Comparison of ENCODE assay signal across 20 cellular contexts in the genomic region with DNA sequence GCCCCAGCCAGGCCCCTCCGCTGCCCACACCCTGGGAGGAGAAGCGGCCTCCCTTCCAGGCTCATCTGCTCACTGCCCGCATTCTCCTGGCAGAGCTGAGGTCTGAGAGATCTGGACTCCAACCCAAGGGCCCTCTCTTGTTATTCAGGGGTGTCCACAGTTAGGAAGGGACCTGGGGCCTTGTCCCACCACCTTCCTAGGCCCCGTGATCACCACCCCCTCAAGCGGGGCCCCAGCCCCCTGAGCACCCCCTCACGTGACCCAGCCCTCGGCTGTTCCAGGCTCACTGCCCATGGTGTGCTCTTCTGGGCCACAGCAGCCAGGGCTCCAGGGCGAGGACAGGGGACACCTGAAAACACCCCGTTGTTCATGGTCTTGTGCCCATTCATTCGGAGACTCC. TPM values are rescaled to one million over a fixed set of nuclear protein-coding genes. Genes with fewer than 3 reads are reported as not detected.
DNase-seq lines count a peak whose midpoint lies in the region; ATAC-seq and TF ChIP-seq lines count a peak whose summit lies in the region.
"Had no signal": no experiment of that assay in that cellular context is flagged by ENCODE, and none has a peak within 500 bp of the region (broad histone marks: within the 10 kb centered on the region; RNA-seq: fewer than 3 reads in every experiment).

No MANE protein-coding gene starts in this region.

- H3K4me3 ChIP-seq in lower lobe of right lung = no peak overlapping the region
- H3K4me3 ChIP-seq in thoracic aorta = no peak overlapping the region
- H3K4me3 ChIP-seq: skin epidermis, thyroid gland had no signal

- H3K36me3 ChIP-seq in lower lobe of right lung = peaks cover 18% of the 10 kb centered on the region
- no peaks in the 10 kb centered on the region for H3K36me3 ChIP-seq in thoracic aorta
- H3K36me3 ChIP-seq: thyroid gland had no signal

- peak; percentile 39 to 42 for ATAC-seq in activated T-cell treated with anti-CD3 and anti-CD28 coated beads, Interleukin-2, amount 50 U/mL, for 72 hours (replicated peaks in 1 of 2)
- ATAC-seq in T-helper 17 cell = no peak
- no peak for ATAC-seq in lower lobe of right lung
- no peak for ATAC-seq in thoracic aorta (ENCODE audit: insufficient number of reproducible peaks, low FRiP score, low read depth)
- no peak for ATAC-seq in HG02798 (IDR thresholded peaks at IDR 0.05; ENCODE audit: poor library complexity, unreplicated experiment)
- ATAC-seq: activated CD8-positive, alpha-beta T cell treated with anti-CD3 and anti-CD28 coated beads, Interleukin-2, amount 10 ng/mL, durations not matched to agents 7 days and 5 days; WTC11 had no signal

- no peaks in the 10 kb centered on the region for H3K27me3 ChIP-seq in lower lobe of right lung (ENCODE audit: low read depth)
- no peaks in the 10 kb centered on the region for H3K27me3 ChIP-seq in thoracic aorta (replicated peaks; ENCODE audit: insufficient read depth)
- H3K27me3 ChIP-seq: thyroid gland had no signal

- intact Hi-C loops in lower lobe of right lung (cut with DNase I) = no loop called here

- no peaks in the 10 kb centered on the region for H3K9me3 ChIP-seq in T-helper 17 cell (ENCODE audit: control insufficient read depth, low read length, poor library complexity, severe bottlenecking)
- no peaks in the 10 kb centered on the region for H3K9me3 ChIP-seq in lower lobe of right lung
- H3K9me3 ChIP-seq in thoracic aorta = no peaks in the 10 kb centered on the region
- H3K9me3 ChIP-seq: thyroid gland had no signal

- H3K4me1 ChIP-seq in lower lobe of right lung = peaks cover 42% of the 10 kb centered on the region
- peaks cover 50 to 93% of the 10 kb centered on the region in 2 donors for H3K4me1 ChIP-seq in thoracic aorta (ENCODE audit: control insufficient read depth in 1 of 2, low read depth in 2 of 2)

- no peak overlapping the region for H3K4me3 Mint-ChIP-seq in activated T-cell treated with anti-CD3 and anti-CD28 coated beads, Interleukin-2, amount 50 U/mL, for 72 hours
- H3K4me3 Mint-ChIP-seq in T-helper 17 cell (no peak overlapping the region), immature natural killer cell (no peak overlapping the region)
- H3K4me3 Mint-ChIP-seq: activated CD8-positive, alpha-beta T cell treated with anti-CD3 and anti-CD28 coated beads, Interleukin-2, amount 10 ng/mL, durations not matched to agents 7 days and 5 days; WTC11 had no signal

- H3K9me3 Mint-ChIP-seq in activated T-cell treated with anti-CD3 and anti-CD28 coated beads, Interleukin-2, amount 50 U/mL, for 72 hours = no peaks in the 10 kb centered on the region
- no peaks in the 10 kb centered on the region for H3K9me3 Mint-ChIP-seq in immature natural killer cell
- H3K9me3 Mint-ChIP-seq: CD4-positive, CD25-positive, alpha-beta regulatory T cell; WTC11 had no signal

- H3K36me3 Mint-ChIP-seq in activated T-cell treated with anti-CD3 and anti-CD28 coated beads, Interleukin-2, amount 50 U/mL, for 72 hours (ENCODE audit: insufficient read depth in 2 of 2) = no peaks in the 10 kb centered on the region
- H3K36me3 Mint-ChIP-seq in T-helper 17 cell (ENCODE audit: low read depth) (no peaks in the 10 kb centered on the region), immature natural killer cell (peaks cover 0 to 4% (median 0%) of the 10 kb centered on the region in 3 donors)
- H3K36me3 Mint-ChIP-seq: CD4-positive, CD25-positive, alpha-beta regulatory T cell; WTC11 had no signal

- H3K4me1 Mint-ChIP-seq in activated T-cell treated with anti-CD3 and anti-CD28 coated beads, Interleukin-2, amount 50 U/mL, for 72 hours (ENCODE audit: low read depth) = peaks cover 25% of the 10 kb centered on the region
- H3K4me1 Mint-ChIP-seq in T-helper 17 cell = peaks cover 8% of the 10 kb centered on the region
- peaks cover 8% of the 10 kb centered on the region in 2 donors for H3K4me1 Mint-ChIP-seq in immature natural killer cell

- peaks cover 11% of the 10 kb centered on the region for H3K27me3 Mint-ChIP-seq in activated T-cell treated with anti-CD3 and anti-CD28 coated beads, Interleukin-2, amount 50 U/mL, for 72 hours (ENCODE audit: low read depth)
- no peaks in the 10 kb centered on the region for H3K27me3 Mint-ChIP-seq in T-helper 17 cell
- H3K27me3 Mint-ChIP-seq in immature natural killer cell (ENCODE audit: low read depth in 3 of 3) = peaks cover 0 to 1% (median 1%) of the 10 kb centered on the region in 3 donors

- TF ChIP-seq CTCF in lower lobe of right lung (IDR thresholded peaks at IDR 0.05) (no peak), thoracic aorta (IDR thresholded peaks at IDR 0.05) (no peak)

- in situ Hi-C loops in KBM-7 (cut with MboI; ENCODE audit: low pct_unique_long_range_greater_than_20kb, low sequenced_read_pairs) = loop anchor here (10.0 kb wide), 1 partner anchor 205 kb away; no protein-coding TSS in a partner anchor

- H3K27ac ChIP-seq in lower lobe of right lung = peak overlapping the region; percentile 53
- peak overlapping the region; percentile 3 to 82 for H3K27ac ChIP-seq in thoracic aorta

- no peak for DNase-seq in activated T-cell treated with anti-CD3 and anti-CD28 coated beads, Interleukin-2, amount 50 U/mL, for 72 hours
- no peak for DNase-seq in activated T-cell treated with anti-CD3 and anti-CD28 coated beads, Interleukin-2, amount 50 U/mL, for 48 hours
- DNase-seq in T-helper 17 cell (no peak), lower lobe of right lung (no peak), thoracic aorta (ENCODE audit: low spot score) (no peak), KBM-7 (no peak), immature natural killer cell (no peak)
- DNase-seq: activated CD8-positive, alpha-beta T cell treated with anti-CD3 and anti-CD28 coated beads, Interleukin-2, amount 10 ng/mL, durations not matched to agents 7 days and 5 days; central memory CD4-positive, alpha-beta T cell; DND-41; effector CD8-positive, alpha-beta T cell; left colon; NCI-H1436 treated with DMSO at 0.1 percent for 48 hours; stimulated activated CD4-positive, alpha-beta T cell treated with anti-CD3 and anti-CD28 coated beads, Interleukin-4, amount 100 ng/mL, for 4 hours; stimulated activated CD8-positive, alpha-beta memory T cell treated with anti-CD3 and anti-CD28 coated beads, Interleukin-4, amount 100 ng/mL, for 48 hours; thyroid gland had no signal

- no peak overlapping the region for H3K27ac Mint-ChIP-seq in activated T-cell treated with anti-CD3 and anti-CD28 coated beads, Interleukin-2, amount 50 U/mL, for 72 hours
- H3K27ac Mint-ChIP-seq in T-helper 17 cell = peak overlapping the region; percentile 87
- H3K27ac Mint-ChIP-seq in immature natural killer cell = no peak overlapping the region
- H3K27ac Mint-ChIP-seq: WTC11 had no signal

RNA-seq across cellular contexts. Expression of a gene that starts 48.7 kb away (rescaled TPM):
- total RNA-seq in activated T-cell treated with anti-CD3 and anti-CD28 coated beads, Interleukin-2, amount 50 U/mL, for 72 hours = under 1 TPM; 0.29 to 0.63 TPM
- total RNA-seq in T-helper 17 cell (under 1 TPM; 0.07 to 0.23 TPM), lower lobe of right lung (24.8 TPM), thoracic aorta (10 to 100 TPM; 17.3 to 17.6 TPM)
- polyA plus RNA-seq in immature natural killer cell = under 1 TPM in 1 of 3 donors, not detected in 2; 0.09 TPM
- polyA plus RNA-seq: CD4-positive, CD25-positive, alpha-beta regulatory T cell had no signal

Comparison
In these comparisons a context has a peak if more than half of its experiments do, and no peak if none do; other contexts are left out.
1. ATAC-seq: peak in activated T-cell treated with anti-CD3 and anti-CD28 coated beads, Interleukin-2, amount 50 U/mL, for 72 hours (2 of 2); none in T-helper 17 cell (single experiment), lower lobe of right lung (0 of 2), thoracic aorta (single experiment) and HG02798 (single experiment).
2. RNA of a gene that starts 48.7 kb away (total RNA-seq): 24.8 TPM in lower lobe of right lung (single experiment) and 17.3 to 17.6 TPM in thoracic aorta; 0.29 to 0.63 TPM in activated T-cell treated with anti-CD3 and anti-CD28 coated beads, Interleukin-2, amount 50 U/mL, for 72 hours and 0.07 to 0.23 TPM in T-helper 17 cell; every median in the first group is over 10 times any median in the second.